ENCODE assay signal across 2 cellular contexts in genomic region chr15:88998980-88999713, GRCh38.
TF ChIP-seq lines count a peak whose summit lies in the region.

No MANE protein-coding gene starts in this region.

TF ChIP-seq in HCT116, 20 proteins besides CTCF, POLR2A, EP300 and RAD21:
- TF ChIP-seq MAX (IDR thresholded peaks at IDR 0.05) (no peak), SIN3A (IDR thresholded peaks at IDR 0.05; ENCODE audit: low read depth) (no peak), TCF7L2 (IDR thresholded peaks at IDR 0.05; ENCODE audit: borderline replicate concordance, extremely low read depth, insufficient read depth, insufficient read length) (no peak), YY1 (IDR thresholded peaks at IDR 0.05; ENCODE audit: extremely low read depth, insufficient replicate concordance, low read depth, low read length) (no peak), EGR1 (IDR thresholded peaks at IDR 0.05; ENCODE audit: low read depth) (no peak), EZH2 (IDR thresholded peaks at IDR 0.05) (no peak), ATF3 (IDR thresholded peaks at IDR 0.05) (no peak), SRF (IDR thresholded peaks at IDR 0.05; ENCODE audit: low read depth) (no peak), SP1 (IDR thresholded peaks at IDR 0.05; ENCODE audit: low read depth) (no peak), ELF1 (IDR thresholded peaks at IDR 0.05; ENCODE audit: borderline replicate concordance, low read depth) (no peak), CBX3 (IDR thresholded peaks at IDR 0.05; ENCODE audit: low read depth) (no peak)

TF ChIP-seq in H1, 55 proteins besides CTCF, POLR2A, EP300 and RAD21:
- peak; percentile 60 for TF ChIP-seq TAF1 (IDR thresholded peaks at IDR 0.05; ENCODE audit: low read depth, low read length)
- 0 out of 2 replicates have a peak, but pooled peaks have one; percentile 33 for TF ChIP-seq TCF12 (IDR thresholded peaks at IDR 0.05; ENCODE audit: low read depth, low read length)
- peak; percentile 49; the same call in 1 of the 2 replicates for TF ChIP-seq TEAD4 (IDR thresholded peaks at IDR 0.05; ENCODE audit: low read depth, low read length)
- no peak for TF ChIP-seq HDAC6 (IDR thresholded peaks at IDR 0.05; ENCODE audit: low read depth, low read length)
- no peak for TF ChIP-seq ZNF274 (IDR thresholded peaks at IDR 0.05; ENCODE audit: borderline replicate concordance, extremely low read depth, low read length)
- TF ChIP-seq CHD2 (IDR thresholded peaks at IDR 0.05; ENCODE audit: low read length): no peak
- TF ChIP-seq CHD7 (IDR thresholded peaks at IDR 0.05; ENCODE audit: insufficient replicate concordance, low read length): peak; percentile 65
- peak; percentile 79 for TF ChIP-seq NANOG (IDR thresholded peaks at IDR 0.05; ENCODE audit: insufficient read depth, low read depth, low read length, poor library complexity, severe bottlenecking)
- no peak for TF ChIP-seq BRCA1 (IDR thresholded peaks at IDR 0.05; ENCODE audit: low read depth, low read length)
- TF ChIP-seq TBP (IDR thresholded peaks at IDR 0.05; ENCODE audit: low read depth, low read length): no peak; the same call in 1 of the 2 replicates
- TF ChIP-seq ASH2L (IDR thresholded peaks at IDR 0.05; ENCODE audit: low read length): no peak
- 0 out of 2 replicates have a peak, but pooled peaks have one; percentile 43 for TF ChIP-seq SP1 (IDR thresholded peaks at IDR 0.05; ENCODE audit: low read depth, low read length)
- 0 out of 2 replicates have a peak, but pooled peaks have one; percentile 15 for TF ChIP-seq E2F6 (IDR thresholded peaks at IDR 0.05)
- peak; percentile 64; the same call in 1 of the 2 replicates for TF ChIP-seq YY1 (IDR thresholded peaks at IDR 0.05; ENCODE audit: low read depth, low read length)
- peak; percentile 12; the same call in 1 of the 2 replicates for TF ChIP-seq USF2 (IDR thresholded peaks at IDR 0.05; ENCODE audit: low read length)
- TF ChIP-seq POLR2AphosphoS5 (IDR thresholded peaks at IDR 0.05; ENCODE audit: low read depth, low read length): peak; percentile 91
- TF ChIP-seq CBX8 (IDR thresholded peaks at IDR 0.05; ENCODE audit: borderline replicate concordance, low read depth, low read length): no peak
- no peak for TF ChIP-seq FOSL1 (IDR thresholded peaks at IDR 0.05; ENCODE audit: insufficient read depth, low read depth, low read length)
- TF ChIP-seq ATF2 (IDR thresholded peaks at IDR 0.05; ENCODE audit: low read length): no peak
- no peak for TF ChIP-seq SIRT6 (IDR thresholded peaks at IDR 0.05; ENCODE audit: low read length)
- peak; percentile 69 for TF ChIP-seq MAX (IDR thresholded peaks at IDR 0.05)
- TF ChIP-seq SP4 (IDR thresholded peaks at IDR 0.05; ENCODE audit: low read length): no peak
TF ChIP-seq in H1: peak in this region for 11.
